8 cellular contexts compared by ENCODE assay signal in genomic region chr7:101321491-101322401, GRCh38. TPM values are rescaled to one million over a fixed set of nuclear protein-coding genes. Genes with fewer than 3 reads are reported as not detected.
DNase-seq lines count a peak whose midpoint lies in the region; ATAC-seq and TF ChIP-seq lines count a peak whose summit lies in the region.

TSS of gene IFT22 (minus strand) at chr7:101321812. CDS start at chr7:101321709, 103 bp downstream.

- H3K27me3 Mint-ChIP-seq in activated CD8-positive, alpha-beta T cell treated with anti-CD3 and anti-CD28 coated beads for 36 hours: no peaks in the 10 kb centered on the region

- intact Hi-C loops in activated CD8-positive, alpha-beta T cell treated with anti-CD3 and anti-CD28 coated beads for 36 hours (cut with micrococcal nuclease): no loop called here
- intact Hi-C loops in lower lobe of right lung (cut with DNase I): no loop called here

- peak within 1 kb of the TSS; percentile 86 for H3K4me3 Mint-ChIP-seq in activated CD8-positive, alpha-beta T cell treated with anti-CD3 and anti-CD28 coated beads for 36 hours

- H3K36me3 ChIP-seq in lower lobe of right lung: peaks cover 15% of the 10 kb centered on the region

- H3K9me3 ChIP-seq in lower lobe of right lung: no peaks in the 10 kb centered on the region

- peaks cover 8% of the 10 kb centered on the region for H3K4me1 Mint-ChIP-seq in activated CD8-positive, alpha-beta T cell treated with anti-CD3 and anti-CD28 coated beads for 36 hours (ENCODE audit: low read depth)

- peak within 1 kb of the TSS; percentile 85 for H3K27ac Mint-ChIP-seq in activated CD8-positive, alpha-beta T cell treated with anti-CD3 and anti-CD28 coated beads for 36 hours

- POLR2A ChIA-PET in activated CD8-positive, alpha-beta T cell treated with anti-CD3 and anti-CD28 coated beads for 36 hours (lab: Charles Lee): interaction anchor here (0.6 to 3.2 kb wide), 4 partner anchors 11 to 432 kb away, joined by 3 to 14 read pairs (median 3); partner anchors contain the start of gene UFSP1

- H3K9me3 Mint-ChIP-seq in activated CD8-positive, alpha-beta T cell treated with anti-CD3 and anti-CD28 coated beads for 36 hours: no peaks in the 10 kb centered on the region

- peaks cover 2% of the 10 kb centered on the region for H3K27me3 ChIP-seq in lower lobe of right lung (ENCODE audit: low read depth)

- no peak for TF ChIP-seq CTCF in activated CD8-positive, alpha-beta T cell treated with anti-CD3 and anti-CD28 coated beads for 36 hours (IDR thresholded peaks at IDR 0.05)
- no peak for TF ChIP-seq CTCF in lower lobe of right lung (IDR thresholded peaks at IDR 0.05)

- peaks cover 11% of the 10 kb centered on the region for H3K4me1 ChIP-seq in lower lobe of right lung

- peak within 1 kb of the TSS; percentile 76 for H3K4me3 ChIP-seq in lower lobe of right lung

- CTCF ChIA-PET in activated CD8-positive, alpha-beta T cell treated with anti-CD3 and anti-CD28 coated beads for 36 hours (lab: Charles Lee): interaction anchor here (0.7 to 1.5 kb wide), 3 partner anchors 90 to 432 kb away, joined by 3 to 4 read pairs (median 3); no protein-coding TSS in a partner anchor

- DNase-seq in CD1c-positive myeloid dendritic cell (ENCODE audit: extremely low spot score) (peak; percentile 97), NCI-H774 (lab: John Stamatoyannopoulos, UW) (peak; percentile 94), ecto neural progenitor cell (ENCODE audit: low spot score) (peak; percentile 94), lower lobe of right lung (peak; percentile 95)
- DNase-seq in activated CD8-positive, alpha-beta T cell treated with anti-CD3 and anti-CD28 coated beads for 36 hours: peak; percentile 91
- peak; percentile 58 to 70 (median 68) for DNase-seq in stimulated activated CD4-positive, alpha-beta T cell treated with anti-CD3 and anti-CD28 coated beads, TNF-alpha, amount 100 ng/mL, for 1 hour (ENCODE audit: low read depth in 3 of 3, low spot score in 1 of 3)

- no peaks in the 10 kb centered on the region for H3K36me3 Mint-ChIP-seq in activated CD8-positive, alpha-beta T cell treated with anti-CD3 and anti-CD28 coated beads for 36 hours (ENCODE audit: low read depth)

- H3K27ac ChIP-seq in lower lobe of right lung: peak within 1 kb of the TSS; percentile 83

- ATAC-seq in GM19395 (IDR thresholded peaks at IDR 0.05; ENCODE audit: unreplicated experiment): peak; percentile 92
- ATAC-seq in HG03571 (IDR thresholded peaks at IDR 0.05; ENCODE audit: unreplicated experiment): peak; percentile 91
- peak; percentile 99 for ATAC-seq in activated CD8-positive, alpha-beta T cell treated with anti-CD3 and anti-CD28 coated beads for 36 hours
- peak; percentile 97 to 100 for ATAC-seq in lower lobe of right lung

RNA-seq across cellular contexts. Expression of gene IFT22, which starts in this region (rescaled TPM):
- 1 to 10 TPM; 3.8 to 5.1 TPM for total RNA-seq in activated CD8-positive, alpha-beta T cell treated with anti-CD3 and anti-CD28 coated beads for 36 hours
- total RNA-seq in lower lobe of right lung: 19.4 TPM

Comparison
In these comparisons a context has a peak if more than half of its experiments do, and no peak if none do; other contexts are left out.
1. Peak in every context shown above with its lines: DNase-seq, ATAC-seq, H3K4me3 ChIP-seq and H3K27ac ChIP-seq.